ENCODE assay signal across 18 cellular contexts in genomic region chr6:119034827-119035458, GRCh38. TPM values are rescaled to one million over a fixed set of nuclear protein-coding genes. Genes with fewer than 3 reads are reported as not detected.
DNase-seq lines count a peak whose midpoint lies in the region; ATAC-seq, FAIRE-seq and TF ChIP-seq lines count a peak whose summit lies in the region.
"Had no signal": no experiment of that assay in that cellular context is flagged by ENCODE, and none has a peak within 500 bp of the region (broad histone marks: within the 10 kb centered on the region; RNA-seq: fewer than 3 reads in every experiment).

No MANE protein-coding gene starts in this region.

- no peak overlapping the region for H3K9ac ChIP-seq in H1 (replicated peaks in 1 of 4; ENCODE audit: extremely low read depth in 1 of 4, low read depth in 3 of 4, low read length in 3 of 4)
- no peak overlapping the region for H3K9ac ChIP-seq in SK-N-SH
- H3K9ac ChIP-seq: GM23248 had no signal

- H3K4me3 ChIP-seq in H1 (ENCODE audit: extremely low read depth in 1 of 4, insufficient read depth in 2 of 4, low read depth in 3 of 4, low read length in 4 of 4), result peak overlapping the region in 1 of 4 experiments; percentile 36; a peak in 3 of 8 replicates
- no peak overlapping the region for H3K4me3 ChIP-seq in retinal pigment epithelial cell (ENCODE audit: low read length)
- H3K4me3 ChIP-seq in SK-N-SH (ENCODE audit: low read depth in 2 of 2, low read length in 1 of 2), result no peak overlapping the region
- H3K4me3 ChIP-seq in vagina, result no peak overlapping the region
- H3K4me3 ChIP-seq: GM23248 had no signal

- H3K9me3 ChIP-seq in H1 (ENCODE audit: insufficient read depth in 2 of 2, low read depth in 1 of 2, low read length in 1 of 2) (no peaks in the 10 kb centered on the region), SK-N-SH (no peaks in the 10 kb centered on the region), vagina (no peaks in the 10 kb centered on the region)

- H4K8ac ChIP-seq in H1 (ENCODE audit: extremely low read depth, insufficient read depth, low read length), result no peak overlapping the region

- H2AK5ac ChIP-seq in H1 (ENCODE audit: low read depth, low read length), result no peak overlapping the region

- no peak overlapping the region for H3K56ac ChIP-seq in H1 (replicated peaks; ENCODE audit: insufficient read length, low read depth, low read length)

- TF ChIP-seq POLR2A in H1 (IDR thresholded peaks at IDR 0.05; ENCODE audit: control extremely low read depth in 1 of 2, low read depth in 2 of 2, low read length in 2 of 2) (no peak), vagina (IDR thresholded peaks at IDR 0.05) (no peak)

- H2BK5ac ChIP-seq in H1 (ENCODE audit: low read depth, low read length), result no peak overlapping the region; the same call in 1 of the 2 replicates

- FAIRE-seq in H1 (lab: Jason Lieb, UNC), result peak; percentile 76
- FAIRE-seq: HTR-8/SVneo, urothelium cell line had no signal

- no peak overlapping the region for H4K5ac ChIP-seq in H1 (ENCODE audit: insufficient read length, low read depth, low read length)

- peaks cover 0 to 3% (median 0%) of the 10 kb centered on the region in 4 experiments; a peak in 1 of 7 replicates for H3K4me1 ChIP-seq in H1 (replicated peaks in 1 of 4; ENCODE audit: control insufficient read depth in 3 of 4, insufficient read depth in 4 of 4, low read length in 3 of 4)
- no peaks in the 10 kb centered on the region; a peak in 1 of 4 replicates for H3K4me1 ChIP-seq in SK-N-SH (ENCODE audit: control insufficient read depth in 1 of 2, insufficient read depth in 2 of 2, low read depth in 1 of 2, low read length in 1 of 2)
- H3K4me1 ChIP-seq in vagina, result peaks cover 4% of the 10 kb centered on the region

- TF ChIP-seq CTCF in H1 (IDR thresholded peaks at IDR 0.05; ENCODE audit: control extremely low read depth in 1 of 3, insufficient read depth in 1 of 3, low read depth in 1 of 3, low read length in 3 of 3) (no peak), retinal pigment epithelial cell (conservative IDR thresholded peaks at IDR 0.05; ENCODE audit: low read depth, low read length) (no peak), SK-N-SH (IDR thresholded peaks at IDR 0.05) (no peak), vagina (IDR thresholded peaks at IDR 0.05) (no peak)

- H3K27me3 ChIP-seq in H1 (replicated peaks in 1 of 4; ENCODE audit: control insufficient read depth in 3 of 4, extremely low read depth in 1 of 4, insufficient read depth in 3 of 4, low read length in 3 of 4) (no peaks in the 10 kb centered on the region), SK-N-SH (ENCODE audit: insufficient read depth) (no peaks in the 10 kb centered on the region), vagina (no peaks in the 10 kb centered on the region)
- H3K27me3 ChIP-seq: dorsolateral prefrontal cortex had no signal

- H2BK12ac ChIP-seq in H1 (ENCODE audit: low read depth, low read length), result no peak overlapping the region

- H3K4ac ChIP-seq in H1 (replicated peaks; ENCODE audit: insufficient read length, low read depth, low read length), result no peak overlapping the region

- H4K91ac ChIP-seq in H1 (replicated peaks; ENCODE audit: insufficient read length, low read length), result no peak overlapping the region

- H2BK120ac ChIP-seq in H1 (replicated peaks; ENCODE audit: low read depth, low read length), result peak overlapping the region; percentile 87

- H3K23me2 ChIP-seq in H1 (ENCODE audit: low read depth, low read length), result 0 out of 2 replicates have a peak, but pooled peaks cover 2% of the 10 kb centered on the region

- no peaks in the 10 kb centered on the region for H3K79me1 ChIP-seq in H1 (ENCODE audit: low read depth, low read length)

- intact Hi-C loops in vagina (cut with DNase I), result no loop called here

- H2AFZ ChIP-seq in H1 (ENCODE audit: low read length), result no peak overlapping the region
- no peak overlapping the region for H2AFZ ChIP-seq in SK-N-SH (ENCODE audit: low read depth)
- H2AFZ ChIP-seq: GM23248 had no signal

- DNase-seq in HuH-7.5 (ENCODE audit: low spot score) (peak; percentile 7), H1 (ENCODE audit: low read depth in 1 of 2, low spot score in 2 of 2) (no peak), left lobe of liver (ENCODE audit: low spot score) (no peak), retinal pigment epithelial cell (ENCODE audit: low read depth) (peak; percentile 2), SK-N-SH (no peak), NCI-H510A treated with DMSO at 0.1 percent for 48 hours (lab: John Stamatoyannopoulos, UW) (no peak), vagina (ENCODE audit: extremely low spot score in 2 of 2) (no peak)
- DNase-seq: activated effector memory CD4-positive, alpha-beta T cell treated with anti-CD3 and anti-CD28 coated beads, Interleukin-2, amount 50 U/mL, for 16 hours; dorsolateral prefrontal cortex; GM23248; NCI-H1092; NCI-H2227 treated with DMSO at 0.1 percent for 48 hours; stimulated activated naive CD4-positive, alpha-beta T cell treated with Interleukin-2 at 50 U/mL for 16 hours had no signal

- no peak overlapping the region for H3K23ac ChIP-seq in H1 (ENCODE audit: insufficient read length)

- H2BK20ac ChIP-seq in H1 (ENCODE audit: low read length), result no peak overlapping the region

- no peak overlapping the region for H2BK15ac ChIP-seq in H1 (ENCODE audit: low read length)

- POLR2A ChIA-PET in H1 (lab: Charles Lee; ENCODE audit: partially characterized antibody), result interaction anchor here (0.6 to 2.3 kb wide), 4 partner anchors 11 to 129 kb away, joined by 3 to 5 read pairs (median 4); partner anchors contain the start of gene MCM9
- POLR2A ChIA-PET in SK-N-SH (lab: Yijun Ruan, JAX), result no interaction called here

- H4K20me1 ChIP-seq in H1 (replicated peaks in 1 of 2; ENCODE audit: control insufficient read depth in 1 of 2, insufficient read depth in 2 of 2, low read length in 2 of 2) (no peaks in the 10 kb centered on the region), SK-N-SH (ENCODE audit: insufficient read depth) (no peaks in the 10 kb centered on the region)

- H3K14ac ChIP-seq in H1 (ENCODE audit: insufficient read length), result no peak overlapping the region

- CTCF ChIA-PET in H1 (lab: Charles Lee; ENCODE audit: partially characterized antibody), result interaction anchor here (0.5 to 1.6 kb wide), 5 partner anchors 8 to 1096 kb away, joined by 3 to 9 read pairs (median 4); partner anchors contain the start of gene FAM184A
- CTCF ChIA-PET in SK-N-SH (lab: Yijun Ruan, JAX), result no interaction called here

- H3F3A ChIP-seq in SK-N-SH (replicated peaks; ENCODE audit: insufficient read depth), result no peaks in the 10 kb centered on the region

- no peak overlapping the region for H3K18ac ChIP-seq in H1 (ENCODE audit: extremely low read depth, low read length)

- no peak for TF ChIP-seq RAD21 in H1 (IDR thresholded peaks at IDR 0.05 in 1 of 2, conservative IDR thresholded peaks at IDR 0.05 in 1 of 2; ENCODE audit: low read depth in 2 of 2, low read length in 2 of 2)
- TF ChIP-seq RAD21 in SK-N-SH (IDR thresholded peaks at IDR 0.05; ENCODE audit: low read length), result no peak

- H3K79me2 ChIP-seq in H1 (ENCODE audit: control insufficient read depth in 1 of 2, insufficient read depth in 2 of 2, low read length in 2 of 2) (no peaks in the 10 kb centered on the region), SK-N-SH (ENCODE audit: insufficient read depth) (no peaks in the 10 kb centered on the region)

- 41% methylated on average over 6 of the region's 6 CpGs; no CpG with 5 or more reads in 1 of the 2 experiments for WGBS in H1 (ENCODE audit: extremely low coverage in 1 of 2, insufficient coverage in 1 of 2, insufficient read length in 1 of 2, insufficient replicate concordance in 2 of 2, low coverage in 1 of 2, low lambda C conversion rate in 2 of 2, missing lambda C conversion rate in 1 of 2), 2 experiments
- WGBS in SK-N-SH (ENCODE audit: low lambda C conversion rate), result 68% methylated on average over 6 of the region's 6 CpGs

- TF ChIP-seq EP300 in H1 (IDR thresholded peaks at IDR 0.05; ENCODE audit: borderline replicate concordance in 1 of 2, low read depth in 2 of 2, low read length in 2 of 2), result peak in 1 of 2 experiments; percentile 62; a peak in 1 of 3 replicates
- TF ChIP-seq EP300 in SK-N-SH (IDR thresholded peaks at IDR 0.05; ENCODE audit: borderline replicate concordance in 1 of 2, low read depth in 1 of 2, low read length in 1 of 2), result no peak

- H3K9me2 ChIP-seq in SK-N-SH, result no peaks in the 10 kb centered on the region

- H3K36me3 ChIP-seq in H1 (ENCODE audit: control insufficient read depth in 2 of 4, insufficient read depth in 4 of 4, low read length in 3 of 4), result no peaks in the 10 kb centered on the region
- H3K36me3 ChIP-seq in SK-N-SH (replicated peaks in 1 of 2; ENCODE audit: control insufficient read depth in 1 of 2, insufficient read depth in 2 of 2, low read length in 1 of 2), result no peaks in the 10 kb centered on the region
- H3K36me3 ChIP-seq in vagina, result no peaks in the 10 kb centered on the region

- peak overlapping the region; percentile 54 to 56 for H3K4me2 ChIP-seq in H1 (ENCODE audit: insufficient read depth in 1 of 2, low read depth in 2 of 2, low read length in 2 of 2)
- no peak overlapping the region for H3K4me2 ChIP-seq in SK-N-SH

- H3K27ac ChIP-seq in H1 (ENCODE audit: low read depth, low read length) (no peak overlapping the region), SK-N-SH (ENCODE audit: low read depth in 2 of 2, low read length in 1 of 2) (no peak overlapping the region), vagina (no peak overlapping the region)
- H3K27ac ChIP-seq: GM23248, VCaP had no signal

- ATAC-seq in left lobe of liver (peak; percentile 76), HG02763 (IDR thresholded peaks at IDR 0.05; ENCODE audit: unreplicated experiment) (no peak)

TF ChIP-seq in H1, 55 proteins besides CTCF, POLR2A, EP300 and RAD21 (continues in another document):
- no peak for TF ChIP-seq CTBP2 (IDR thresholded peaks at IDR 0.05; ENCODE audit: borderline replicate concordance, insufficient read depth, insufficient read length, low read length)
- TF ChIP-seq BACH1 (IDR thresholded peaks at IDR 0.05; ENCODE audit: low read length), result no peak

TF ChIP-seq in SK-N-SH, 30 proteins besides CTCF, POLR2A, EP300 and RAD21 (continues in another document):
- no peak for TF ChIP-seq POLR2AphosphoS5 (IDR thresholded peaks at IDR 0.05; ENCODE audit: low read depth, low read length)

RNA-seq across cellular contexts. Expression of gene FAM184A, which starts 43.5 kb away (rescaled TPM):
- 11.3 and 12.1 TPM in 2 replicates for total RNA-seq in H1 (2021; fragmentation: NEBNext Ultra II Directional; extraction: Animal tissue kit (Norgen Biotek cat#: 25700))
- polyA plus RNA-seq in H1 (2011; rRNA removed) (3.0 and 6.3 TPM in 2 replicates), SK-N-SH (2012; rRNA removed) (0.38 and 0.49 TPM in 2 replicates)
- polyA plus RNA-seq in H1 (2011; cell fraction: cytosol; rRNA removed), result 6.2 TPM
- 7.4 TPM for polyA plus RNA-seq in H1 (2011; cell fraction: nucleus; rRNA removed)
- 6.9 to 10.6 TPM (median 6.9 TPM) in 4 replicates for polyA plus RNA-seq in H1 (2012, experiment 1 of 2)
- polyA plus RNA-seq in H1 (2012, experiment 2 of 2), result 0.92 TPM
- 10.6 TPM for polyA plus RNA-seq in H1 (2013, experiment 1 of 2)
- polyA plus RNA-seq in H1 (2013, experiment 2 of 2), result 9.0 TPM
- 4.4 and 5.8 TPM in 2 replicates for polyA minus RNA-seq in H1 (2011; rRNA and poly(A)+ RNA removed)
- polyA minus RNA-seq in H1 (2011; cell fraction: cytosol; rRNA and poly(A)+ RNA removed), result 4.5 TPM
- 14.3 TPM for polyA minus RNA-seq in H1 (2011; cell fraction: nucleus; rRNA and poly(A)+ RNA removed)
- total RNA-seq in left lobe of liver (3.8 TPM), vagina (3.4 TPM)
- polyA plus RNA-seq in SK-N-SH (2012; cell fraction: cytosol; rRNA removed), result 0.62 and 0.76 TPM in 2 replicates
- 0.82 and 1.1 TPM in 2 replicates for polyA plus RNA-seq in SK-N-SH (2012; cell fraction: nucleus; rRNA removed)
- total RNA-seq: GM23248, OCI-LY7 had no signal

Comparison
In these comparisons a context has a peak if more than half of its experiments do, and no peak if none do; other contexts are left out.
1. DNase-seq: peak in HuH-7.5 (single experiment) and retinal pigment epithelial cell (single experiment); none in H1 (0 of 2), left lobe of liver (single experiment), SK-N-SH (single experiment), NCI-H510A treated with DMSO at 0.1 percent for 48 hours (single experiment) and vagina (0 of 2).